In the genomic region with DNA sequence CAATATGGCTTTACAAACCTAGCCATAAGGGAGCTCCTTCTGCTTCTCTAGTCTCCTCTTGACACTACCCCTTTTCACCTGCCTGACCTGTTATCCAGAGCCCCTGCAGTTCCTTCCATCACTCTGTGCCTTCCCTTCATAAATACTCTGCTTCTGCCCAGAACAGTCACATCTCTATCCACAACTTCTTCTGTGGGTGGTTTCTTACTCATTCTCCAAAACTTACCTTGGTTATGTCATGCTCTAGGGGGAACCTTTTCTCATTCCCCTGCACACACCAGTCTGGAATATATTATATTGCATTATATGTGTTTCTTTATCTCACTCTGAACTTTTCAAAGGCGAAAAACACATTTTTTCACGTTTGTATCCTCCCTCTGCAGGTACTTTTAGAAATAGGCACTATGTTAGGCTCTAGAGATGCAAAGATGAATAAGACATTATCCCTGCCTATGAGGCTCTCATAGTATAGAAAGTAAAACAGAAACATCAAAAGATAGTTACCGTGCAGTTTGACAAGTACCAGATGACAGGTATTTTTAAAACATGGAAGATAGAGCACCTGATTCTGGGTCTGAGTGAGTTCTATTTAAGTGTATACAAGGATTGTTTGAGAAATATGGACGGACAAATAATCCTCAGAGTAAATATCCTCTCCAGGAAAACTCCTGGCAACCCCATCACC, we compare ENCODE assay signal across 14 cellular contexts. TPM values are rescaled to one million over a fixed set of nuclear protein-coding genes. Genes with fewer than 3 reads are reported as not detected.
A peak's percentile ranks its signal among the peaks of the same experiment; 100 is the strongest.
DNase-seq lines count a peak whose midpoint lies in the region; ATAC-seq and TF ChIP-seq lines count a peak whose summit lies in the region.
"Had no signal": no experiment of that assay in that cellular context is flagged by ENCODE, and none has a peak within 500 bp of the region (broad histone marks: within the 10 kb centered on the region; RNA-seq: fewer than 3 reads in every experiment).

No MANE protein-coding gene starts in this region.

- H3K4me1 Mint-ChIP-seq in activated CD4-positive, alpha-beta T cell treated with anti-CD3 and anti-CD28 coated beads for 36 hours: peaks cover 10% of the 10 kb centered on the region

- ATAC-seq in activated CD4-positive, alpha-beta T cell treated with anti-CD3 and anti-CD28 coated beads for 36 hours: peak; percentile 85
- ATAC-seq in GM21423 (IDR thresholded peaks at IDR 0.05; ENCODE audit: unreplicated experiment): peak; percentile 62
- ATAC-seq in HG02938 (IDR thresholded peaks at IDR 0.05; ENCODE audit: unreplicated experiment): peak; percentile 61
- ATAC-seq in gastroesophageal sphincter: no peak
- ATAC-seq: CD8-positive, alpha-beta T cell; Panc1 had no signal

- intact Hi-C loops in activated CD4-positive, alpha-beta T cell treated with anti-CD3 and anti-CD28 coated beads for 36 hours (cut with DNase I, micrococcal nuclease): no loop called here

- no peak for TF ChIP-seq RAD21 in liver (IDR thresholded peaks at IDR 0.05)

- no peaks in the 10 kb centered on the region for H3K27me3 ChIP-seq in liver (ENCODE audit: control insufficient read depth in 4 of 4, insufficient read depth in 4 of 4, low read length in 3 of 4)
- no peaks in the 10 kb centered on the region for H3K27me3 ChIP-seq in gastroesophageal sphincter

- DNase-seq in activated CD4-positive, alpha-beta T cell treated with anti-CD3 and anti-CD28 coated beads for 36 hours: no peak
- no peak for DNase-seq in activated CD4-positive, alpha-beta T cell treated with anti-CD3 and anti-CD28 coated beads, Interleukin-2, amount 50 U/mL, for 4 hours
- DNase-seq in hypothalamus (lab: John Stamatoyannopoulos, UW) (no peak), ACHN (no peak)
- DNase-seq: CD8-positive, alpha-beta T cell; NCI-H1105 treated with DMSO at 0.1 percent for 48 hours; NCI-H446 treated with DMSO at 0.1 percent for 48 hours; WERI-Rb-1 had no signal

- TF ChIP-seq POLR2A in gastroesophageal sphincter (IDR thresholded peaks at IDR 0.05): no peak

- peaks cover 5% of the 10 kb centered on the region for H3K36me3 Mint-ChIP-seq in activated CD4-positive, alpha-beta T cell treated with anti-CD3 and anti-CD28 coated beads for 36 hours (ENCODE audit: low read depth)
- H3K36me3 Mint-ChIP-seq: CD8-positive, alpha-beta T cell had no signal

- H3K4me1 ChIP-seq in liver (ENCODE audit: control insufficient read depth in 4 of 4, insufficient read depth in 4 of 4, low read length in 3 of 4) (peaks cover 0 to 31% (median 15%) of the 10 kb centered on the region in 4 donors), gastroesophageal sphincter (peaks cover 0 to 16% (median 0%) of the 10 kb centered on the region in 3 donors)

- no peaks in the 10 kb centered on the region for H3K9me3 Mint-ChIP-seq in activated CD4-positive, alpha-beta T cell treated with anti-CD3 and anti-CD28 coated beads for 36 hours (ENCODE audit: low read depth)
- H3K9me3 Mint-ChIP-seq: CD8-positive, alpha-beta T cell had no signal

- H3K9ac ChIP-seq in liver (ENCODE audit: low read depth in 1 of 2, low read length in 2 of 2): no peak overlapping the region

- no peak overlapping the region for H3K4me3 Mint-ChIP-seq in activated CD4-positive, alpha-beta T cell treated with anti-CD3 and anti-CD28 coated beads for 36 hours
- H3K4me3 Mint-ChIP-seq: CD8-positive, alpha-beta T cell had no signal

- H3K4me3 ChIP-seq in liver (ENCODE audit: low read depth in 1 of 3, low read length in 3 of 3) (no peak overlapping the region), gastroesophageal sphincter (no peak overlapping the region)
- H3K4me3 ChIP-seq: skin epidermis had no signal

- H3K9me3 ChIP-seq in liver (ENCODE audit: control insufficient read depth in 4 of 4, low read length in 3 of 4) (no peaks in the 10 kb centered on the region), gastroesophageal sphincter (no peaks in the 10 kb centered on the region)

- H3K27ac ChIP-seq in liver (ENCODE audit: low read depth in 1 of 2, low read length in 2 of 2) (peak overlapping the region; percentile 49 to 82), gastroesophageal sphincter (no peak overlapping the region)
- H3K27ac ChIP-seq: skin epidermis, WERI-Rb-1 had no signal

- H3K27ac Mint-ChIP-seq in activated CD4-positive, alpha-beta T cell treated with anti-CD3 and anti-CD28 coated beads for 36 hours: peak overlapping the region; percentile 2
- H3K27ac Mint-ChIP-seq: CD8-positive, alpha-beta T cell had no signal

- no peak for TF ChIP-seq EP300 in gastroesophageal sphincter (IDR thresholded peaks at IDR 0.05)

- CTCF ChIA-PET in activated CD4-positive, alpha-beta T cell treated with anti-CD3 and anti-CD28 coated beads for 36 hours (lab: Charles Lee): no interaction called here

- H3K27me3 Mint-ChIP-seq in activated CD4-positive, alpha-beta T cell treated with anti-CD3 and anti-CD28 coated beads for 36 hours: no peaks in the 10 kb centered on the region

- in situ Hi-C loops in ACHN (cut with HindIII; ENCODE audit: low pct_ligation_motif_present, low pct_unique_long_range_greater_than_20kb, low sequenced_read_pairs): no loop called here

- WGBS in liver: 66% methylated on average over 4 of the region's 4 CpGs
- 80 to 83% methylated on average over 3 to 4 of the region's 4 CpGs for WGBS in gastroesophageal sphincter (ENCODE audit: low coverage in 1 of 2), 2 donors

- POLR2A ChIA-PET in activated CD4-positive, alpha-beta T cell treated with anti-CD3 and anti-CD28 coated beads for 36 hours (lab: Charles Lee): no interaction called here

- TF ChIP-seq CTCF in liver (IDR thresholded peaks at IDR 0.05; ENCODE audit: low read depth, low read length, missing input control) (no peak), gastroesophageal sphincter (IDR thresholded peaks at IDR 0.05) (no peak)

- no peaks in the 10 kb centered on the region for H3K36me3 ChIP-seq in liver (ENCODE audit: control insufficient read depth in 4 of 4, insufficient read depth in 3 of 4, low read depth in 1 of 4, low read length in 3 of 4)
- no peaks in the 10 kb centered on the region for H3K36me3 ChIP-seq in gastroesophageal sphincter
- H3K36me3 ChIP-seq: WERI-Rb-1 had no signal

TF ChIP-seq in liver, 16 proteins besides CTCF, POLR2A, EP300 and RAD21:
- TF ChIP-seq TAF1 (conservative IDR thresholded peaks at IDR 0.05) (no peak), RXRA (IDR thresholded peaks at IDR 0.05) (no peak), YY1 (IDR thresholded peaks at IDR 0.05) (peak; percentile 16), EGR1 (IDR thresholded peaks at IDR 0.05; ENCODE audit: low read depth in 2 of 2) (no peak)

RNA-seq across cellular contexts. Expression of gene AIG1, which starts 51.5 kb away (rescaled TPM):
- 10 to 100 TPM; 21.2 to 22.8 TPM for total RNA-seq in activated CD4-positive, alpha-beta T cell treated with anti-CD3 and anti-CD28 coated beads for 36 hours
- 100 to 1,000 TPM in 1 of 2 donors, 10 to 100 TPM in 1; 74.8 to 129 TPM for total RNA-seq in liver
- polyA plus RNA-seq in liver: 100 to 1,000 TPM; 113 to 169 TPM
- 10 to 100 TPM; 24.0 to 42.0 (median 31.5) TPM for total RNA-seq in gastroesophageal sphincter

Comparison
In these comparisons a context has a peak if more than half of its experiments do, and no peak if none do; other contexts are left out.
1. H3K27ac ChIP-seq: peak in liver (2 of 2); none in gastroesophageal sphincter (0 of 4).